In the genomic region with DNA sequence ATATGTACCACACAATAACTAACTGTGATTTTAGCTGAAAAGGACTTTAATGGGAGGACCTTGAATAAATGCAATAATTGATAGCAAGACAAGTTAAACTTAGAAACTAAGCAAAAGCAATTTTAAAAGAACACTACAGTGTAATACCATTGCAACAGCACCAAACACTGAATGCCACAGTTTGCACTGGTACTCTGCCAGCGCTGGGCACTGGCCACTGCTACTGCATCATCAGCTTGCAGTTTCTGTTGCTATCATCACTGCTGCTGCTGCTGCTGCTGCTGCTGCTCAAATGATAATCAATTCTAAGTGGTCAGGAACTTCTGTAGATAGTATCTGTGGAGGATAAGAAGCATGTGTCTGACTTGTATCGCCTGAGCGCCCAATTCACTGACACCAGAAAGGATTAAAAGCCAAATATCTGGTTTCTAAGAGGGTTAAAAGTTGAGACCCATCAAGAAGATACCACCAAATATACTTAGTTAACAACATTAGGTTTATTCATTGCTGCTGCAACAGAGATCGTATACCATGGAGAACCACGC, we compare ENCODE assay signal across 20 cellular contexts.
"Had no signal": no experiment of that assay in that cellular context is flagged by ENCODE, and none has a peak within 500 bp of the region (broad histone marks: within the 10 kb centered on the region; RNA-seq: fewer than 3 reads in every experiment).

No MANE protein-coding gene starts in this region.

- H3K4me1 ChIP-seq: left ventricle myocardium inferior, spleen, uterus had no signal

- H3K9me3 ChIP-seq: left ventricle myocardium inferior, spleen, thoracic aorta, uterus had no signal

- H3K27me3 ChIP-seq: spleen, uterus had no signal

- H3K27ac ChIP-seq: left ventricle myocardium inferior, spleen, thoracic aorta, uterus had no signal

- H3K4me3 Mint-ChIP-seq: activated CD4-positive, alpha-beta T cell treated with anti-CD3 and anti-CD28 coated beads for 36 hours; activated naive CD8-positive, alpha-beta T cell; activated T-cell treated with anti-CD3 and anti-CD28 coated beads, Interleukin-2, amount 50 U/mL, for 72 hours; naive thymus-derived CD8-positive, alpha-beta T cell; neural crest cell; T-helper 2 cell treated with Interferon-gamma antibody and Interleukin-4, amounts not matched to agents 5 μg/mL and 100 μg/mL, for 36 hours; type B pancreatic cell had no signal

- H3K4me1 Mint-ChIP-seq: activated CD4-positive, alpha-beta T cell treated with anti-CD3 and anti-CD28 coated beads for 36 hours; naive thymus-derived CD8-positive, alpha-beta T cell; neural crest cell had no signal

- ATAC-seq: activated CD4-positive, alpha-beta T cell treated with anti-CD3 and anti-CD28 coated beads for 36 hours; activated T-cell treated with anti-CD3 and anti-CD28 coated beads, Interleukin-2, amount 50 U/mL, for 72 hours; naive thymus-derived CD8-positive, alpha-beta T cell; right cardiac atrium; stimulated activated naive CD8-positive, alpha-beta T cell treated with anti-CD3 and anti-CD28 coated beads, Interleukin-15, Interleukin-2, amounts not matched to agents 100 U/mL and 50 U/mL, for 24 hours had no signal

- H3K36me3 Mint-ChIP-seq: activated naive CD8-positive, alpha-beta T cell; naive thymus-derived CD8-positive, alpha-beta T cell; type B pancreatic cell had no signal

- DNase-seq: activated CD4-positive, alpha-beta T cell treated with anti-CD3 and anti-CD28 coated beads for 36 hours; activated CD4-positive, CD25-positive, alpha-beta regulatory T cell; activated naive CD4-positive, alpha-beta T cell; activated T-cell treated with anti-CD3 and anti-CD28 coated beads for 4 hours; activated T-cell treated with anti-CD3 and anti-CD28 coated beads, Interleukin-2, amount 50 U/mL, for 72 hours; effector CD8-positive, alpha-beta T cell; left ventricle myocardium inferior; mammary epithelial cell; naive thymus-derived CD8-positive, alpha-beta T cell; spleen; stimulated activated CD4-positive, alpha-beta T cell treated with anti-CD3 and anti-CD28 coated beads, Interleukin-2, amount 100 ng/mL, for 48 hours; stimulated activated naive CD8-positive, alpha-beta T cell treated with anti-CD3 and anti-CD28 coated beads, Interleukin-15, Interleukin-2, amounts not matched to agents 100 U/mL and 50 U/mL, for 24 hours; T-helper 1 cell; uterus had no signal

- H3K36me3 ChIP-seq: left ventricle myocardium inferior, spleen, thoracic aorta, uterus had no signal

- H3K4me3 ChIP-seq: left ventricle myocardium inferior, spleen, thoracic aorta, uterus had no signal

- H3K27me3 Mint-ChIP-seq: activated CD4-positive, alpha-beta T cell treated with anti-CD3 and anti-CD28 coated beads for 36 hours; activated naive CD8-positive, alpha-beta T cell; naive thymus-derived CD8-positive, alpha-beta T cell had no signal

- H3K27ac Mint-ChIP-seq: activated CD4-positive, alpha-beta T cell treated with anti-CD3 and anti-CD28 coated beads for 36 hours; activated naive CD8-positive, alpha-beta T cell; activated T-cell treated with anti-CD3 and anti-CD28 coated beads, Interleukin-2, amount 50 U/mL, for 72 hours; T-helper 2 cell treated with Interferon-gamma antibody and Interleukin-4, amounts not matched to agents 5 μg/mL and 100 μg/mL, for 36 hours; type B pancreatic cell had no signal

- H3K9me3 Mint-ChIP-seq: neural crest cell; T-helper 2 cell treated with Interferon-gamma antibody and Interleukin-4, amounts not matched to agents 5 μg/mL and 100 μg/mL, for 36 hours; type B pancreatic cell had no signal
